In the genomic region with DNA sequence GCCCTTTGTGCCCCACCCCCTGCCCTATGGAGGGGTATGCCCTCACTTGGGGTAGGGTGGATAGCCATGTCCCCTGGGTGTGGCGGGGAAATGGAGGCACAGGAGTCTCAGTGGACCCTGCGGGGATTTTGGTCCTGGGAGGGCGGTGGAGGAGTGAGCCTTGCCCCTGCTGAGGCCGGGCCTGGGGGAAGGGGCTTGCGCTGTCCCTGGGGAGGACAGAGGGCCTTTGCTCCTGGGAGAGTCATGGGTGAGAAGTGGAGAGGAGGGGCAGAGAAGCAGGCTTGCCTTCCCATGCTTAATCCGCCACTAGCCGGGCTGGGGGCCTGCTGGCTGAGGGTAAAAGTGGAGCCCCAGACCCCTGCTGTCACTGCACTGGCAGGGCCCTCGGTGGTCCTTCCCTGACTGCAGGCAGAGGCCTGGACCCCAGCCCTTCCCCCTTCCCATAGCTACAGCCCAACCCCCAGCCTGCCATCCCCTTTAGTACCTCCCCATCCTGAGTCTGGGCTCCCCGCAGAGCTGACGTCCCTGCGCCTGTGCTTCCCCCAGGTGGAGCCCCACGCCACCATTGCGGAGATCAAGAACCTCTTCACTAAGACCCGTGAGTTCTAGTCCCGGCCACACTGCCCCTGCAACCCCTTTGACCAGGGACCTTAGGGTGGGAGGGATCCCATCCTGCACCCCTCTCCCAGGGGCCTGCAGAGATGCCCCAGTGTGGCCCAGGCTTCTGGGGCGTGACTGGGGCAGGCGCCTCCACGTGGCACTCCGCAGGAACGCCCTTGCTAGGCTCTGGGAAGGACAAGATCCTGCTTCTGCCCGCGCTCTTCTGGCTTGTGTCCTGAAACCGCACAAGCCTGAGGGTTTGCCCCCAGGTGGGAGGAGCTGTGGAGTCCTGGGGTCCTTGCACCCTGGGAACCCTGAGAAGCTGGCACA, we compare ENCODE assay signal across 14 cellular contexts. TPM values are rescaled to one million over a fixed set of nuclear protein-coding genes. Genes with fewer than 3 reads are reported as not detected.
DNase-seq lines count a peak whose midpoint lies in the region; ATAC-seq and TF ChIP-seq lines count a peak whose summit lies in the region.
"Had no signal": no experiment of that assay in that cellular context is flagged by ENCODE, and none has a peak within 500 bp of the region (broad histone marks: within the 10 kb centered on the region; RNA-seq: fewer than 3 reads in every experiment).

No MANE protein-coding gene starts in this region.

- no peaks in the 10 kb centered on the region for H3K27me3 ChIP-seq in Panc1 (ENCODE audit: control insufficient read depth, insufficient read depth, low read length)

- in situ Hi-C loops in Panc1 (cut with HindIII; ENCODE audit: low pct_unique_long_range_greater_than_20kb, low sequenced_read_pairs), result no loop called here

- H3K27ac Mint-ChIP-seq in dendritic cell treated with granulocyte-macrophage colony-stimulating factor and Interleukin-4, amounts not matched to agents 40 ng/mL and 50 ng/mL, for 4 days, result peak overlapping the region; percentile 38
- peak overlapping the region; percentile 94 to 95 for H3K27ac Mint-ChIP-seq in natural killer cell
- H3K27ac Mint-ChIP-seq: T-helper 1 cell treated with Interleukin-12 subunit alpha and Interleukin-12 subunit beta and Interleukin-4 antibody, amounts not matched to agents 30 μg/mL and 1 μg/mL, for 36 hours had no signal

- DNase-seq in Panc1 (ENCODE audit: low read depth, low spot score), result no peak
- DNase-seq in natural killer cell, result no peak
- no peak for DNase-seq in erythroblast (lab: John Stamatoyannopoulos, UW)
- no peak for DNase-seq in SKM-1 (lab: John Stamatoyannopoulos, UW; ENCODE audit: unreplicated experiment)
- DNase-seq: NCI-H1105 treated with DMSO at 0.1 percent for 48 hours, OCI-M1, retina had no signal

- no peak overlapping the region for H3K4me3 Mint-ChIP-seq in dendritic cell treated with granulocyte-macrophage colony-stimulating factor and Interleukin-4, amounts not matched to agents 40 ng/mL and 50 ng/mL, for 4 days
- H3K4me3 Mint-ChIP-seq in natural killer cell, result peak overlapping the region; percentile 85
- H3K4me3 Mint-ChIP-seq: brain; T-helper 1 cell treated with Interleukin-12 subunit alpha and Interleukin-12 subunit beta and Interleukin-4 antibody, amounts not matched to agents 30 μg/mL and 1 μg/mL, for 36 hours had no signal

- no peak overlapping the region for H3K4me3 ChIP-seq in Panc1 (ENCODE audit: low read depth in 2 of 2, low read length in 2 of 2)

- peaks cover 48% of the 10 kb centered on the region for H3K4me1 ChIP-seq in Panc1 (ENCODE audit: control insufficient read depth, insufficient read depth, low read length)

- H3K27ac ChIP-seq in Panc1 (ENCODE audit: low read length) (peak overlapping the region; percentile 85), temporal lobe (ENCODE audit: low read depth, low read length) (peak overlapping the region; percentile 95)

- ATAC-seq in Panc1 (no peak), natural killer cell (no peak), GM21526 (IDR thresholded peaks at IDR 0.05; ENCODE audit: low FRiP score, unreplicated experiment) (no peak)

- H3K9me3 ChIP-seq in Panc1 (ENCODE audit: control insufficient read depth, insufficient read depth, low read depth, low read length), result no peaks in the 10 kb centered on the region

- peaks cover 76% of the 10 kb centered on the region for H3K36me3 Mint-ChIP-seq in dendritic cell treated with granulocyte-macrophage colony-stimulating factor and Interleukin-4, amounts not matched to agents 40 ng/mL and 50 ng/mL, for 4 days (ENCODE audit: low read depth)
- no peaks in the 10 kb centered on the region for H3K36me3 Mint-ChIP-seq in natural killer cell

- BruUV-seq in Panc1 (replicated peaks; lab: Mats Ljungman, UMichigan), result no TSS peak

- no peak for TF ChIP-seq POLR2A in erythroblast (IDR thresholded peaks at IDR 0.05; ENCODE audit: low read length)

- no peaks in the 10 kb centered on the region for H3K36me3 ChIP-seq in Panc1 (ENCODE audit: control insufficient read depth, insufficient read depth, low read length)

- H3K27me3 Mint-ChIP-seq in dendritic cell treated with granulocyte-macrophage colony-stimulating factor and Interleukin-4, amounts not matched to agents 40 ng/mL and 50 ng/mL, for 4 days, result no peaks in the 10 kb centered on the region
- no peaks in the 10 kb centered on the region for H3K27me3 Mint-ChIP-seq in natural killer cell (ENCODE audit: low read depth in 2 of 2)
- H3K27me3 Mint-ChIP-seq: brain; CD8-positive, alpha-beta memory T cell had no signal

- H3K9me3 Mint-ChIP-seq in dendritic cell treated with granulocyte-macrophage colony-stimulating factor and Interleukin-4, amounts not matched to agents 40 ng/mL and 50 ng/mL, for 4 days, result no peaks in the 10 kb centered on the region
- H3K9me3 Mint-ChIP-seq in natural killer cell, result no peaks in the 10 kb centered on the region
- H3K9me3 Mint-ChIP-seq: brain; CD8-positive, alpha-beta memory T cell; T-helper 1 cell treated with Interleukin-12 subunit alpha and Interleukin-12 subunit beta and Interleukin-4 antibody, amounts not matched to agents 30 μg/mL and 1 μg/mL, for 36 hours had no signal

- intact Hi-C loops in Panc1 (cut with micrococcal nuclease; ENCODE audit: unreplicated experiment) (no loop called here), natural killer cell (cut with micrococcal nuclease) (no loop called here)
- intact Hi-C loops in dendritic cell treated with granulocyte-macrophage colony-stimulating factor and Interleukin-4, amounts not matched to agents 40 ng/mL and 50 ng/mL, for 4 days (cut with micrococcal nuclease), result no loop called here

- CTCF ChIA-PET in Panc1 (lab: Charles Lee), result no interaction called here

- no peak; the same call in 1 of the 2 replicates for TF ChIP-seq CTCF in Panc1 (IDR thresholded peaks at IDR 0.05)
- no peak for TF ChIP-seq CTCF in natural killer cell (IDR thresholded peaks at IDR 0.05)

- POLR2A ChIA-PET in Panc1 (lab: Charles Lee), result no interaction called here

- peaks cover 37% of the 10 kb centered on the region for H3K4me1 Mint-ChIP-seq in dendritic cell treated with granulocyte-macrophage colony-stimulating factor and Interleukin-4, amounts not matched to agents 40 ng/mL and 50 ng/mL, for 4 days (ENCODE audit: low read depth)
- peaks cover 31 to 72% of the 10 kb centered on the region in 2 donors for H3K4me1 Mint-ChIP-seq in natural killer cell

RNA-seq across cellular contexts. Expression of a gene that starts 8.9 kb away (rescaled TPM):
- total RNA-seq in Panc1 (2021; ENCODE audit: unreplicated experiment) (180 TPM), natural killer cell (100 to 1,000 TPM in 2 of 3 donors, 10 to 100 TPM in 1; 97.1 to 120 (median 108) TPM), temporal lobe (101 TPM)
- 341 TPM for polyA plus RNA-seq in Panc1 (2012; ENCODE audit: insufficient read length)

RNA-seq across cellular contexts. Expression of a gene that starts 20.0 kb away (rescaled TPM):
- total RNA-seq in Panc1 (2021; ENCODE audit: unreplicated experiment) (not detected), natural killer cell (1 to 10 TPM in 1 of 3 donors, under 1 TPM in 2; 0.18 to 1.5 (median 0.45) TPM), temporal lobe (not detected)
- not detected for polyA plus RNA-seq in Panc1 (2012; ENCODE audit: insufficient read length)
- total RNA-seq: mesenteric fat pad had no signal
- polyA plus RNA-seq: CD8-positive, alpha-beta memory T cell had no signal

RNA-seq across cellular contexts. Expression of a gene that starts 33.5 kb away (rescaled TPM):
- total RNA-seq in Panc1 (2021; ENCODE audit: unreplicated experiment) (233 TPM), natural killer cell (100 to 1,000 TPM; 123 to 158 (median 131) TPM), temporal lobe (12.0 TPM)
- polyA plus RNA-seq in Panc1 (2012; ENCODE audit: insufficient read length), result 250 TPM

RNA-seq across cellular contexts. Expression of a gene that starts 44.7 kb away (rescaled TPM):
- total RNA-seq in Panc1 (2021; ENCODE audit: unreplicated experiment), result 149 TPM
- 101 TPM for polyA plus RNA-seq in Panc1 (2012; ENCODE audit: insufficient read length)
- total RNA-seq in natural killer cell, result 100 to 1,000 TPM; 148 to 238 (median 192) TPM
- total RNA-seq in temporal lobe, result 29.3 TPM
